20 cellular contexts compared by ENCODE assay signal in the genomic region with DNA sequence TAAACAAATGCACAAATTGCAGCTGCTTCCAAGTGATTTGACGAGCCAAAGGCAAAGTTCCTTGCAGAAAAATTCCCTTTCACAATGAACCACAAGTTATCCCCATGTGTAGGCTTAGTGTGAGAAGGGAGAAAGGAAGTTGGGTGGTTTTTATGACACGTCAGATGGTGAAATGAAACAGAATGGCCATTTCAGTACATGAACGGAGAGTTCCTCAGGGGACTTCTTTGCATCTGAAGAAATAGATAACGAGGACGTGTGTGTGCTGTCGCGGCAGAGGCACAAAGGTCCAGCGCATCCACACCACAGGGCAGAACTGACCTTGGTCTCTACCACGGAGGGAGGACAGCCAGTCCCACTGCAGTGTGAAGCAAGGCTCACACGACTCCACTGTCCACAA.
DNase-seq lines count a peak whose midpoint lies in the region; ATAC-seq, FAIRE-seq and TF ChIP-seq lines count a peak whose summit lies in the region.
"Had no signal": no experiment of that assay in that cellular context is flagged by ENCODE, and none has a peak within 500 bp of the region (broad histone marks: within the 10 kb centered on the region; RNA-seq: fewer than 3 reads in every experiment).

No MANE protein-coding gene starts in this region.

- H3K79me2 ChIP-seq in PC-3 (ENCODE audit: low read length): no peaks in the 10 kb centered on the region

- POLR2A ChIA-PET in PC-3 (lab: Charles Lee; ENCODE audit: unreplicated experiment): no interaction called here

- H3K9me2 ChIP-seq in PC-3 (replicated peaks; ENCODE audit: low read length): no peaks in the 10 kb centered on the region

- H3K9ac ChIP-seq in PC-3 (ENCODE audit: low read length): no peak overlapping the region

- peaks cover 59% of the 10 kb centered on the region for H3K27me3 ChIP-seq in PC-3 (ENCODE audit: low read length)

- no peaks in the 10 kb centered on the region for H3F3A ChIP-seq in PC-3 (ENCODE audit: low read length, unreplicated experiment)

- no peak overlapping the region for H3K4me2 ChIP-seq in PC-3 (ENCODE audit: low read length)

- BruUV-seq in PC-3 (replicated peaks; lab: Mats Ljungman, UMichigan): no TSS peak

- H4K20me1 ChIP-seq in PC-3 (ENCODE audit: low read length): no peaks in the 10 kb centered on the region

- no peaks in the 10 kb centered on the region for H3K9me3 ChIP-seq in PC-3 (ENCODE audit: low read length)
- H3K9me3 ChIP-seq: Caco-2, gastrocnemius medialis, mucosa of descending colon, thoracic aorta had no signal

- peak; percentile 53 for FAIRE-seq in GM12892 (lab: Jason Lieb, UNC)
- FAIRE-seq: endometrium, keratinocyte had no signal

- no peak for DNase-seq in GM12892 (ENCODE audit: insufficient read length)
- no peak for DNase-seq in PC-3
- DNase-seq in activated T-cell treated with anti-CD3 and anti-CD28 coated beads for 4 hours: no peak
- DNase-seq in NCI-H1694 (lab: John Stamatoyannopoulos, UW): no peak
- DNase-seq in activated CD8-positive, alpha-beta memory T cell treated with anti-CD3 and anti-CD28 coated beads, Interleukin-2, amount 50 U/mL, for 4 hours: no peak
- DNase-seq: ACHN; Caco-2; gastrocnemius medialis; MM.1S; mucosa of descending colon; NCI-H2171; stimulated activated CD4-positive, alpha-beta T cell treated with anti-CD3 and anti-CD28 coated beads, Interleukin-15, amount 100 ng/mL, for 24 hours had no signal

- H3K4me3 ChIP-seq in PC-3 (ENCODE audit: low read length): no peak overlapping the region
- H3K4me3 ChIP-seq: gastrocnemius medialis, mucosa of descending colon, thoracic aorta had no signal

- no peak for TF ChIP-seq CTCF in PC-3 (conservative IDR thresholded peaks at IDR 0.05; ENCODE audit: low read depth, low read length)

- intact Hi-C loops in PC-3 (cut with micrococcal nuclease): no loop called here

- H3K4me1 ChIP-seq in PC-3 (ENCODE audit: insufficient read depth, low read length): no peaks in the 10 kb centered on the region
- H3K4me1 ChIP-seq: Caco-2, gastrocnemius medialis had no signal

- H2AFZ ChIP-seq in PC-3 (ENCODE audit: low read length): no peak overlapping the region

- ATAC-seq in GM19351 (IDR thresholded peaks at IDR 0.05; ENCODE audit: unreplicated experiment) (peak; percentile 47), HG02678 (IDR thresholded peaks at IDR 0.05; ENCODE audit: unreplicated experiment) (peak; percentile 52), HG03565 (IDR thresholded peaks at IDR 0.05; ENCODE audit: unreplicated experiment) (peak; percentile 72), PC-3 (no peak)
- ATAC-seq: activated naive CD4-positive, alpha-beta T cell treated with anti-CD3 and anti-CD28 coated beads, Interleukin-2, amount 50 U/mL, for 72 hours; gastrocnemius medialis; mucosa of descending colon; SK-N-SH treated with all-trans-retinoic acid at 6 μM for 48 hours had no signal

- H3K27ac ChIP-seq in PC-3 (ENCODE audit: low read length): no peak overlapping the region
- H3K27ac ChIP-seq: gastrocnemius medialis, thoracic aorta had no signal

- CTCF ChIA-PET in PC-3 (lab: Charles Lee): no interaction called here

- H3K36me3 ChIP-seq in PC-3 (ENCODE audit: low read depth, low read length): no peaks in the 10 kb centered on the region
- H3K36me3 ChIP-seq: gastrocnemius medialis, thoracic aorta had no signal

- no peak for TF ChIP-seq POLR2A in GM12892 (IDR thresholded peaks at IDR 0.05; ENCODE audit: low read depth, low read length)
